8 cellular contexts compared by ENCODE assay signal in genomic region chr17:18217412-18218015, GRCh38. TPM values are rescaled to one million over a fixed set of nuclear protein-coding genes. Genes with fewer than 3 reads are reported as not detected.
DNase-seq lines count a peak whose midpoint lies in the region; ATAC-seq, FAIRE-seq and TF ChIP-seq lines count a peak whose summit lies in the region.

No MANE protein-coding gene starts in this region.

- peak; percentile 93 to 99 (median 95) for ATAC-seq in pancreas
- ATAC-seq in upper lobe of left lung (ENCODE audit: low FRiP score in 2 of 2): peak; percentile 90 to 92
- no peak for ATAC-seq in GM21619 (IDR thresholded peaks at IDR 0.05; ENCODE audit: unreplicated experiment)

- in situ Hi-C loops in Caki2 (cut with HindIII; ENCODE audit: low pct_unique_long_range_greater_than_20kb, low sequenced_read_pairs): no loop called here

- 12% methylated on average over 6 of the region's 6 CpGs for WGBS in pancreas, 2 donors
- 5 to 9% methylated on average over 5 to 6 of the region's 6 CpGs for WGBS in upper lobe of left lung, 2 donors

- no peak for FAIRE-seq in pancreas (lab: Jason Lieb, UNC)

- no peak for TF ChIP-seq EP300 in upper lobe of left lung (IDR thresholded peaks at IDR 0.05)

- no peaks in the 10 kb centered on the region for H3K36me3 ChIP-seq in pancreas
- H3K36me3 ChIP-seq in upper lobe of left lung: no peaks in the 10 kb centered on the region

- TF ChIP-seq CTCF in pancreas (IDR thresholded peaks at IDR 0.05): peak; percentile 76 to 98 (median 86)
- TF ChIP-seq CTCF in upper lobe of left lung (IDR thresholded peaks at IDR 0.05): peak; percentile 75 to 95 (median 88)

- TF ChIP-seq POLR2A in upper lobe of left lung (IDR thresholded peaks at IDR 0.05): no peak

- H3K27me3 ChIP-seq in pancreas (no peaks in the 10 kb centered on the region), upper lobe of left lung (no peaks in the 10 kb centered on the region)

- no peak overlapping the region for H3K27ac ChIP-seq in pancreas
- no peak overlapping the region for H3K27ac ChIP-seq in upper lobe of left lung

- H3K4me3 ChIP-seq in pancreas (no peak overlapping the region), upper lobe of left lung (no peak overlapping the region)

- H3K4me1 ChIP-seq in pancreas (no peaks in the 10 kb centered on the region), upper lobe of left lung (peaks cover 0 to 10% (median 7%) of the 10 kb centered on the region in 4 donors)

- DNase-seq in Caki2 (ENCODE audit: low read depth) (peak; percentile 46), HT-29 (ENCODE audit: low spot score) (peak; percentile 62), SHP77 treated with DMSO at 0.1 percent for 48 hours (lab: John Stamatoyannopoulos, UW) (peak; percentile 61), germinal center (ENCODE audit: low spot score) (peak; percentile 86), pancreas (peak in 5 of 6 donors; percentile 55 to 90 (median 81)), upper lobe of left lung (peak in 1 of 2 donors; percentile 77)
- DNase-seq in activated gamma-delta T cell treated with anti-CD3 and anti-CD28 coated beads, Interleukin-2, amount 50 U/mL, for 16 hours (ENCODE audit: low read depth): peak; percentile 60

- no peaks in the 10 kb centered on the region for H3K9me3 ChIP-seq in pancreas
- no peaks in the 10 kb centered on the region for H3K9me3 ChIP-seq in upper lobe of left lung

- intact Hi-C loops in pancreas (cut with DNase I): no loop called here

RNA-seq across cellular contexts. Expression of gene LLGL1, which starts 7.9 kb away (rescaled TPM):
- 18.1 and 21.4 TPM in 2 replicates for total RNA-seq in Caki2 (2014; rRNA removed; shearing (Covaris generic); ENCODE audit: low replicate concordance)
- total RNA-seq in HT-29 (2014; rRNA removed; shearing (Covaris generic)): 33.2 and 35.0 TPM in 2 replicates
- 1 to 10 TPM; 3.4 to 8.4 (median 4.5) TPM for total RNA-seq in pancreas
- polyA plus RNA-seq in pancreas: 1 to 10 TPM; 6.3 to 7.3 TPM
- 10 to 100 TPM in 5 of 6 donors, 1 to 10 TPM in 1; 9.8 to 16.4 (median 13.8) TPM for total RNA-seq in upper lobe of left lung

RNA-seq across cellular contexts. Expression of gene ALKBH5, which starts 33.9 kb away (rescaled TPM):
- 43.2 and 55.3 TPM in 2 replicates for total RNA-seq in Caki2 (2014; rRNA removed; shearing (Covaris generic); ENCODE audit: low replicate concordance)
- total RNA-seq in HT-29 (2014; rRNA removed; shearing (Covaris generic)): 74.4 and 75.8 TPM in 2 replicates
- total RNA-seq in pancreas (10 to 100 TPM; 32.6 to 49.6 (median 43.6) TPM), upper lobe of left lung (100 to 1,000 TPM in 1 of 6 donors, 10 to 100 TPM in 5; 63.9 to 112 (median 94.7) TPM)
- 10 to 100 TPM; 14.2 to 30.5 TPM for polyA plus RNA-seq in pancreas

RNA-seq across cellular contexts. Expression of gene FLII, which starts 41.0 kb away (rescaled TPM):
- total RNA-seq in Caki2 (2014; rRNA removed; shearing (Covaris generic); ENCODE audit: low replicate concordance): 313 and 353 TPM in 2 replicates
- total RNA-seq in HT-29 (2014; rRNA removed; shearing (Covaris generic)): 265 and 291 TPM in 2 replicates
- 100 to 1,000 TPM; 142 to 203 (median 162) TPM for total RNA-seq in pancreas
- polyA plus RNA-seq in pancreas: 100 to 1,000 TPM; 254 to 282 TPM
- total RNA-seq in upper lobe of left lung: 100 to 1,000 TPM; 313 to 552 (median 376) TPM

RNA-seq across cellular contexts. Expression of gene MIEF2, which starts 42.9 kb away (rescaled TPM):
- total RNA-seq in Caki2 (2014; rRNA removed; shearing (Covaris generic); ENCODE audit: low replicate concordance): 24.6 and 28.4 TPM in 2 replicates
- total RNA-seq in HT-29 (2014; rRNA removed; shearing (Covaris generic)): 23.4 and 26.8 TPM in 2 replicates
- 10 to 100 TPM in 2 of 6 donors, 1 to 10 TPM in 4; 7.1 to 11.1 (median 9.2) TPM for total RNA-seq in pancreas
- 1 to 10 TPM; 5.8 to 9.3 TPM for polyA plus RNA-seq in pancreas
- total RNA-seq in upper lobe of left lung: 10 to 100 TPM; 17.2 to 79.3 (median 31.8) TPM
